Comparison of ENCODE assay signal across 16 cellular contexts in the genomic region with DNA sequence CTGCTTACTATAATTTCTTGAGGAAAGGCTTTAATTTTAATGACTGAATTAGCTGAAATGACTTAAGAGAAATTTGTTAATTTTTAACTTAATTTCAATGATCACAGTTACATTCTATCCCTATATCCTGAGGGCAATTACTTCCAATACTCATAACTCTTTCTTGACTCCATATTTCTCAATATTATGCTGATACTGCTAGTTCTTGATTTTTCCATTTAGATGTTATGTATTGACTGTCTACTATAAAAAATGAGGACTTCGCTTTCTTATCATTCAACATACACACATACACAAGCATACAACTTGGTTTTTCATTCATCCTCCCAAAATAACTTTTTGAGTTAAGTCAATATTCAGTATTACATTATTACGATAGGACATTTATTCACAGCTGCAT.
A peak's percentile ranks its signal among the peaks of the same experiment; 100 is the strongest.
DNase-seq lines count a peak whose midpoint lies in the region; ATAC-seq, FAIRE-seq and TF ChIP-seq lines count a peak whose summit lies in the region.
"Had no signal": no experiment of that assay in that cellular context is flagged by ENCODE, and none has a peak within 500 bp of the region (broad histone marks: within the 10 kb centered on the region; RNA-seq: fewer than 3 reads in every experiment).

No MANE protein-coding gene starts in this region.

- H3K4me1 ChIP-seq in keratinocyte (ENCODE audit: control insufficient read depth, extremely low read depth, insufficient read depth, low read length), result peaks cover 55% of the 10 kb centered on the region
- peaks cover 0 to 4% (median 0%) of the 10 kb centered on the region in 4 donors for H3K4me1 ChIP-seq in transverse colon

- H3K79me2 ChIP-seq in keratinocyte (ENCODE audit: control insufficient read depth, insufficient read depth, low read length), result no peaks in the 10 kb centered on the region

- H3K9me3 Mint-ChIP-seq in Calu3 (ENCODE audit: low read depth, unreplicated experiment), result no peaks in the 10 kb centered on the region
- H3K9me3 Mint-ChIP-seq: CD8-positive, alpha-beta T cell; H9 had no signal

- H3K27me3 Mint-ChIP-seq in Calu3 (ENCODE audit: unreplicated experiment), result no peaks in the 10 kb centered on the region

- CTCF ChIA-PET in Calu3 (lab: Charles Lee), result no interaction called here

- H3K27me3 ChIP-seq in keratinocyte (ENCODE audit: control insufficient read depth, extremely low read depth, insufficient read depth, low read length) (no peaks in the 10 kb centered on the region), WERI-Rb-1 (ENCODE audit: insufficient read depth, low read depth, severe bottlenecking) (no peaks in the 10 kb centered on the region), transverse colon (peaks cover 4% of the 10 kb centered on the region)

- H3K36me3 Mint-ChIP-seq in Calu3 (ENCODE audit: insufficient read depth, unreplicated experiment), result no peaks in the 10 kb centered on the region
- H3K36me3 Mint-ChIP-seq: CD8-positive, alpha-beta T cell had no signal

- no peak for TF ChIP-seq CTCF in Calu3 (IDR thresholded peaks at IDR 0.05; ENCODE audit: unreplicated experiment)
- TF ChIP-seq CTCF in keratinocyte (optimal IDR thresholded peaks at IDR 0.05 in 1 of 3, IDR thresholded peaks at IDR 0.05 in 1 of 3, conservative IDR thresholded peaks at IDR 0.05 in 1 of 3; ENCODE audit: extremely low read depth in 1 of 3, insufficient read depth in 2 of 3, low read length in 3 of 3), result no peak
- no peak for TF ChIP-seq CTCF in WERI-Rb-1 (IDR thresholded peaks at IDR 0.05; ENCODE audit: low read depth, low read length)
- TF ChIP-seq CTCF in transverse colon (IDR thresholded peaks at IDR 0.05), result no peak

- no peak for ATAC-seq in HG02623 (IDR thresholded peaks at IDR 0.05; ENCODE audit: unreplicated experiment)
- ATAC-seq: CD8-positive, alpha-beta T cell had no signal

- intact Hi-C loops in Calu3 (cut with micrococcal nuclease; ENCODE audit: unreplicated experiment), result no loop called here
- intact Hi-C loops in transverse colon (cut with DNase I; ENCODE audit: low total_unique reads), result no loop called here

- TF ChIP-seq POLR2A in transverse colon (IDR thresholded peaks at IDR 0.05), result no peak

- H3K9ac ChIP-seq in SK-N-MC (ENCODE audit: insufficient read length) (no peak overlapping the region), keratinocyte (ENCODE audit: control insufficient read depth, extremely low read depth, insufficient read depth, low read length) (no peak overlapping the region)

- peaks cover 35% of the 10 kb centered on the region for H3K4me1 Mint-ChIP-seq in Calu3 (ENCODE audit: low read depth, unreplicated experiment)

- no TSS peak for BruUV-seq in Calu3 (replicated peaks; lab: Mats Ljungman, UMichigan)

- H3K36me3 ChIP-seq in SK-N-MC (ENCODE audit: insufficient read depth, low read length) (no peaks in the 10 kb centered on the region), keratinocyte (ENCODE audit: control insufficient read depth in 2 of 2, extremely low read depth in 1 of 2, insufficient read depth in 2 of 2, low read length in 2 of 2) (no peaks in the 10 kb centered on the region), WERI-Rb-1 (no peaks in the 10 kb centered on the region), transverse colon (no peaks in the 10 kb centered on the region)

- H3K9me1 ChIP-seq in keratinocyte (ENCODE audit: control insufficient read depth, extremely low read depth, insufficient read depth, low read length), result no peaks in the 10 kb centered on the region

- H3K9me3 ChIP-seq in SK-N-MC (ENCODE audit: low read depth, low read length) (no peaks in the 10 kb centered on the region), keratinocyte (ENCODE audit: control insufficient read depth, low read depth, low read length) (no peaks in the 10 kb centered on the region), WERI-Rb-1 (ENCODE audit: severe bottlenecking) (peaks cover 2% of the 10 kb centered on the region), transverse colon (no peaks in the 10 kb centered on the region)

- H2AFZ ChIP-seq in keratinocyte (ENCODE audit: control insufficient read depth, low read length), result no peak overlapping the region

- H3K27ac ChIP-seq in SK-N-MC (peak overlapping the region; percentile 61), keratinocyte (ENCODE audit: control insufficient read depth, insufficient read depth, low read length) (peak overlapping the region; percentile 7), WERI-Rb-1 (no peak overlapping the region), transverse colon (no peak overlapping the region)
- H3K27ac ChIP-seq: C4-2B had no signal

- in situ Hi-C loops in transverse colon (cut with MboI; ENCODE audit: low pct_ligation_motif_present in 1 of 4, low pct_unique_long_range_greater_than_20kb in 1 of 4, low sequenced_read_pairs in 3 of 4), result no loop called here

- H3K4me2 ChIP-seq in keratinocyte (ENCODE audit: control insufficient read depth, extremely low read depth, insufficient read depth, low read depth, low read length), result peak overlapping the region; percentile 0

- dilution Hi-C loops in keratinocyte (cut with MboI; ENCODE audit: extremely low pct_ligation_motif_present, low sequenced_read_pairs), result no loop called here

- DNase-seq in Calu3 (no peak), SK-N-MC (ENCODE audit: low read depth, low spot score) (no peak), keratinocyte (ENCODE audit: low read depth, low spot score) (no peak), WERI-Rb-1 (no peak), transverse colon (no peak)
- DNase-seq: AML-193; CD8-positive, alpha-beta T cell; COR-L47; DND-41; GDM1; GOT3; H9; KBM-7 had no signal

- no peak for TF ChIP-seq EP300 in transverse colon (IDR thresholded peaks at IDR 0.05; ENCODE audit: low read depth)

- no peak for FAIRE-seq in keratinocyte (lab: Jason Lieb, UNC)
- FAIRE-seq: GM12892 had no signal

- whole genome bisulfite sequencing in transverse colon (ENCODE audit: low coverage in 1 of 2), 2 donors, result 89 to 92% methylated on average over 2 of the region's 2 CpGs

- H4K20me1 ChIP-seq in keratinocyte (ENCODE audit: control insufficient read depth, extremely low read depth, insufficient read depth, low read length), result no peaks in the 10 kb centered on the region

- H3K4me3 ChIP-seq in SK-N-MC, result no peak overlapping the region
- no peak overlapping the region for H3K4me3 ChIP-seq in keratinocyte (ENCODE audit: control insufficient read depth in 2 of 3, extremely low read depth in 1 of 3, insufficient read depth in 2 of 3, low read depth in 1 of 3, low read length in 3 of 3)
- no peak overlapping the region for H3K4me3 ChIP-seq in WERI-Rb-1 (ENCODE audit: low read depth, low read length)
- no peak overlapping the region for H3K4me3 ChIP-seq in transverse colon

- H3K4me3 Mint-ChIP-seq in Calu3 (ENCODE audit: low read depth, unreplicated experiment), result no peak overlapping the region
- H3K4me3 Mint-ChIP-seq: CD8-positive, alpha-beta T cell; H9 had no signal

- peak overlapping the region; percentile 37 for H3K27ac Mint-ChIP-seq in Calu3 (ENCODE audit: unreplicated experiment)
- H3K27ac Mint-ChIP-seq: CD8-positive, alpha-beta T cell; H9 had no signal

Comparison
In these comparisons a context has a peak if more than half of its experiments do, and no peak if none do; other contexts are left out.
1. H3K27ac ChIP-seq: peak in SK-N-MC (single experiment) and keratinocyte (single experiment); none in WERI-Rb-1 (single experiment) and transverse colon (0 of 4).